In genomic region chr5:132190161-132190817, GRCh38 we compare ENCODE assay signal across 8 cellular contexts. TPM values are rescaled to one million over a fixed set of nuclear protein-coding genes. Genes with fewer than 3 reads are reported as not detected.
DNase-seq lines count a peak whose midpoint lies in the region; TF ChIP-seq lines count a peak whose summit lies in the region.

No MANE protein-coding gene starts in this region.

- no peaks in the 10 kb centered on the region for H3K4me1 ChIP-seq in mesendoderm (ENCODE audit: control insufficient read depth, low read depth, low read length)

- H3K4me3 ChIP-seq in GM06990 (replicated peaks; ENCODE audit: low read depth, low read length) (no peak overlapping the region), MG63 (no peak overlapping the region), dorsolateral prefrontal cortex (no peak overlapping the region), mesendoderm (ENCODE audit: low read length) (no peak overlapping the region)

- no peaks in the 10 kb centered on the region for H3K79me2 ChIP-seq in mesendoderm (ENCODE audit: control insufficient read depth, insufficient read depth, low read length)

- no peaks in the 10 kb centered on the region for H3K79me1 ChIP-seq in mesendoderm (ENCODE audit: low read length)

- no peak overlapping the region for H2BK15ac ChIP-seq in mesendoderm (replicated peaks; ENCODE audit: low read depth)

- H3K56ac ChIP-seq in mesendoderm (ENCODE audit: low read length): no peak overlapping the region

- H3K27me3 ChIP-seq in GM06990 (replicated peaks; ENCODE audit: control insufficient read depth, insufficient read depth, low read length) (no peaks in the 10 kb centered on the region), MG63 (no peaks in the 10 kb centered on the region), dorsolateral prefrontal cortex (no peaks in the 10 kb centered on the region), mesendoderm (ENCODE audit: insufficient read depth, low read length, poor library complexity) (no peaks in the 10 kb centered on the region)

- DNase-seq in A172 (ENCODE audit: low spot score) (peak; percentile 81), GM06990 (ENCODE audit: extremely low read depth, insufficient read length) (no peak), HCEC 1CT (peak; percentile 81), MG63 (peak; percentile 41), RPMI7951 (ENCODE audit: low read depth) (peak; percentile 74), dorsolateral prefrontal cortex (peak in 2 of 10 donors; percentile 22 to 41), mesendoderm (peak; percentile 90)
- no peak for DNase-seq in stimulated activated CD8-positive, alpha-beta memory T cell treated with anti-CD3 and anti-CD28 coated beads, Interleukin-4, amount 100 ng/mL, for 48 hours

- no peak overlapping the region for H3K4ac ChIP-seq in mesendoderm (ENCODE audit: low read depth, low read length)

- H3K18ac ChIP-seq in mesendoderm (ENCODE audit: low read length): no peak overlapping the region

- H3K36me3 ChIP-seq in GM06990 (ENCODE audit: control insufficient read depth, insufficient read depth, low read length) (no peaks in the 10 kb centered on the region), MG63 (no peaks in the 10 kb centered on the region), mesendoderm (ENCODE audit: control insufficient read depth, insufficient read depth, low read length) (no peaks in the 10 kb centered on the region)

- H3K9me3 ChIP-seq in MG63: no peaks in the 10 kb centered on the region

- no peak overlapping the region for H2AK5ac ChIP-seq in mesendoderm (ENCODE audit: low read length)

- H3K27ac ChIP-seq in dorsolateral prefrontal cortex (no peak overlapping the region), mesendoderm (ENCODE audit: low read depth, low read length) (no peak overlapping the region)

- WGBS in mesendoderm (ENCODE audit: extremely low coverage, insufficient coverage, low lambda C conversion rate): no CpG with 5 or more reads among the region's 3 CpGs

- intact Hi-C loops in dorsolateral prefrontal cortex (cut with DNase I): loop anchor here in 1 of 2 donors (5.0 kb wide), 1 partner anchor 102 kb away; the partner anchor contains the start of gene SLC22A4

- H3K23ac ChIP-seq in mesendoderm (ENCODE audit: low read length): no peak overlapping the region

- H4K8ac ChIP-seq in mesendoderm (ENCODE audit: low read depth, low read length): no peak overlapping the region

- no peak overlapping the region for H2BK5ac ChIP-seq in mesendoderm (ENCODE audit: low read length)

- H4K5ac ChIP-seq in mesendoderm (ENCODE audit: low read length): no peak overlapping the region

- H3K4me2 ChIP-seq in mesendoderm (ENCODE audit: low read length): no peak overlapping the region

- H3K9ac ChIP-seq in mesendoderm (ENCODE audit: low read length): no peak overlapping the region

- TF ChIP-seq CTCF in GM06990 (IDR thresholded peaks at IDR 0.05; ENCODE audit: insufficient read depth, low read length, poor library complexity, severe bottlenecking): peak; percentile 66
- TF ChIP-seq CTCF in dorsolateral prefrontal cortex (IDR thresholded peaks at IDR 0.05 in 54 of 56, conservative IDR thresholded peaks at IDR 0.05 in 2 of 56; ENCODE audit: low read depth in 1 of 56, partially characterized antibody in 56 of 56): peak; percentile 43 to 82 (median 70)

- no peak overlapping the region for H2BK120ac ChIP-seq in mesendoderm (ENCODE audit: low read depth, low read length)

RNA-seq across cellular contexts. Expression of gene P4HA2, which starts 37.4 kb away (rescaled TPM):
- 58.7 and 71.7 TPM in 2 replicates for total RNA-seq in A172 (2014; rRNA removed; shearing (Covaris generic))
- total RNA-seq in MG63 (2014; rRNA removed; shearing (Covaris generic); ENCODE audit: low replicate concordance): 71.0 and 96.8 TPM in 2 replicates
- 239 and 264 TPM in 2 replicates for total RNA-seq in RPMI7951 (2014; rRNA removed; shearing (Covaris generic))
- 10 to 100 TPM; 11.8 to 97.5 (median 27.5) TPM for total RNA-seq in dorsolateral prefrontal cortex
- 1.7 TPM for polyA plus RNA-seq in mesendoderm (2013, experiment 1 of 2)
- polyA plus RNA-seq in mesendoderm (2013, experiment 2 of 2): 1.8 TPM

Comparison
In these comparisons a context has a peak if more than half of its experiments do, and no peak if none do; other contexts are left out.
1. DNase-seq: peak in A172 (single experiment), HCEC 1CT (single experiment), MG63 (single experiment), RPMI7951 (single experiment) and mesendoderm (single experiment); none in GM06990 (single experiment) and stimulated activated CD8-positive, alpha-beta memory T cell treated with anti-CD3 and anti-CD28 coated beads, Interleukin-4, amount 100 ng/mL, for 48 hours (single experiment).